ENCODE assay signal across 7 cellular contexts in the genomic region with DNA sequence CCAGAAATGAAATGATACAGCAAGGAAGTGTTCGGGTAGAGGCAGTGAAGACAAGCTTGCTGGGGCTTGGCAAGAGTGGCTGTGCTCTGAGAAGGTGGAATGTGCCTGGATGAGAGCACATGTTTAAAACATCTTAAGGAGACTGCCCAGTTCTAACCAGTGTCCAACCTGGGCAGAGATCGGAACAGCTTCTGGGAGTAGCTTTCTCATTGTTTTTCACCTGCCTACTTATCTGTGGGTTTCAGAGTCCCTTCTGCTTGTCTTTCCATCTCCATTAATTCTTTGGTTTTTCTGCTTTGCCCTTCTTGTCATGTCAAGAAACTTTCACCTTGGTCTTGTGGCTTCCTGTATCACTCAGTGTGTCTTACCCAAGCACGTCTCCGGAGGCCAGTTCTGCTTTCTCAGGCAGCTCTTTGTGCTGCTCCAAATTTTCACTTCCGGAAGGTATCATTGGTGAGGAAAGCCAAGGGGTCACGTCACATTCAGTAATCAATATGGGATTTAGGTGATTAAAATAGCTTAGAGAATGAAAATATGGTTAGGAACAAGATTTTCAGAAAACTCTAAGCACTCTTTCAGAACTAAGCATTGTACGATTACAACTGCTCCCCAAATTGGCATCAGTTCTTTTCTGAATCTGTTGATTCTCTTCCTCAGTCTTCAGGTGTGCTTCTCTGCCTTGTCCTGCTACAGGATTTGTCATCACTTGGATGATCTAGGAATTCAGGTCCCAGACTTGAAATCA. TPM values are rescaled to one million over a fixed set of nuclear protein-coding genes. Genes with fewer than 3 reads are reported as not detected.
A peak's percentile ranks its signal among the peaks of the same experiment; 100 is the strongest.
DNase-seq lines count a peak whose midpoint lies in the region; ATAC-seq and TF ChIP-seq lines count a peak whose summit lies in the region.

No MANE protein-coding gene starts in this region.

- no peak for TF ChIP-seq POLR2A in prostate gland (IDR thresholded peaks at IDR 0.05)

- TF ChIP-seq CTCF in neutrophil (IDR thresholded peaks at IDR 0.05) (no peak), prostate gland (IDR thresholded peaks at IDR 0.05) (no peak)

- ATAC-seq in GM19023 (IDR thresholded peaks at IDR 0.05; ENCODE audit: unreplicated experiment) (peak; percentile 97), HG02678 (IDR thresholded peaks at IDR 0.05; ENCODE audit: unreplicated experiment) (peak; percentile 97)

- peak overlapping the region; percentile 9 to 13 for H3K4me3 ChIP-seq in neutrophil (ENCODE audit: low read depth in 1 of 2, low read length in 1 of 2)
- no peak overlapping the region for H3K4me3 ChIP-seq in prostate gland

- intact Hi-C loops in prostate gland (cut with DNase I) = loop anchor here (5.0 kb wide), 1 partner anchor 673 kb away; no protein-coding TSS in a partner anchor

- DNase-seq in NOMO-1 (lab: John Stamatoyannopoulos, UW; ENCODE audit: unreplicated experiment in 2 of 2) (peak; percentile 46 to 71), prostate gland (ENCODE audit: low spot score) (no peak), RKO (ENCODE audit: low spot score) (no peak), HUDEP-2 (lab: John Stamatoyannopoulos, UW; ENCODE audit: unreplicated experiment in 76 of 76) (no peak)

- H3K27me3 ChIP-seq in neutrophil = no peaks in the 10 kb centered on the region
- H3K27me3 ChIP-seq in prostate gland (replicated peaks; ENCODE audit: insufficient read depth) = no peaks in the 10 kb centered on the region

- 88% methylated on average over 7 of the region's 7 CpGs for WGBS in prostate gland

- no peaks in the 10 kb centered on the region for H3K36me3 ChIP-seq in neutrophil
- H3K36me3 ChIP-seq in prostate gland = no peaks in the 10 kb centered on the region

- H3K4me1 ChIP-seq in neutrophil (ENCODE audit: control insufficient read depth in 1 of 2, insufficient read depth in 1 of 2, low read depth in 1 of 2, low read length in 1 of 2) = peaks cover 21 to 31% of the 10 kb centered on the region in 2 experiments
- H3K4me1 ChIP-seq in prostate gland (replicated peaks) = no peaks in the 10 kb centered on the region

- peak overlapping the region; percentile 85 for H3K27ac ChIP-seq in neutrophil
- no peak overlapping the region for H3K27ac ChIP-seq in prostate gland

- H3K9me3 ChIP-seq in neutrophil (no peaks in the 10 kb centered on the region), prostate gland (no peaks in the 10 kb centered on the region)

RNA-seq across cellular contexts. Expression of a gene that starts 5.5 kb away (rescaled TPM):
- under 1 TPM in 1 of 2 donors, not detected in 1; 0.85 TPM for total RNA-seq in prostate gland

Comparison
In these comparisons a context has a peak if more than half of its experiments do, and no peak if none do; other contexts are left out.
1. DNase-seq: peak in NOMO-1 (2 of 2); none in prostate gland (single experiment), RKO (single experiment) and HUDEP-2 (0 of 76).
2. H3K4me3 ChIP-seq: peak in neutrophil (2 of 2); none in prostate gland (0 of 2).